Comparison of ENCODE assay signal across 8 cellular contexts in the genomic region with DNA sequence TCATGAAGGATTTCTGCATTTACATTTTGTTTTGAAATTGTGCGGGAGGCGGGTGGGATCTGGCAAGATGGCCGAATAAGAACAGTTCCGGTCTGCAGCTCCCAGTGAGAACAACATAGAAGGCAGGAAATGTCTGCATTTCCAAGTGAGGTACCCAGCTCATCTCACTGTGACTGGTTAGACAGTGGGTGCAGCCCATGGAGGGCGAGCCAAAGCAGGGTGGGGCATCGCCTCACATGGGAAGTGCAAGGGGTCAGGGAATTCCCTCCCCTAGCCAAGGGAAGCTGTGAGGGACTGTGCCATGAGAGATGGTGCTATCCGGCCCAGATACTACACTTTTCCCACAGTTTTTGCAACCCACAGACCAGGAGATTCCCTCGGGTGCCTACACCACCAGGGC.
DNase-seq lines count a peak whose midpoint lies in the region; ATAC-seq, FAIRE-seq and TF ChIP-seq lines count a peak whose summit lies in the region.
"Not testable (repeated sequence)": the region's sequence is repeated elsewhere in the genome, so short reads cannot be mapped to it uniquely, and the experiment has no call there.

No MANE protein-coding gene starts in this region.

- peaks cover 17% of the 10 kb centered on the region for H3K9me3 ChIP-seq in A549
- H3K9me3 ChIP-seq in adipocyte (ENCODE audit: control insufficient read depth, low read length); osteoblast (ENCODE audit: low read depth, low read length); thoracic aorta: not testable (repeated sequence)

- not testable (repeated sequence) for H3K36me3 ChIP-seq in GM23338 (ENCODE audit: insufficient read depth); adipocyte (ENCODE audit: control insufficient read depth, insufficient read depth, low read length, severe bottlenecking); osteoblast (ENCODE audit: insufficient read depth, low read length); thoracic aorta

- 93% methylated on average over 4 of the region's 8 CpGs for WGBS in A549 (ENCODE audit: missing lambda C conversion rate)

- not testable (repeated sequence) for H3K27me3 ChIP-seq in GM23338 (ENCODE audit: insufficient read depth); adipocyte (replicated peaks; ENCODE audit: control insufficient read depth, insufficient read depth, low read length); osteoblast (ENCODE audit: insufficient read depth, low read length); thoracic aorta (replicated peaks; ENCODE audit: insufficient read depth)

- FAIRE-seq in A549 (lab: Jason Lieb, UNC); RCC 7860 (lab: Jason Lieb, UNC): not testable (repeated sequence)

- not testable (repeated sequence) for H3K27me3 Mint-ChIP-seq in GM23338 (ENCODE audit: insufficient read depth, low read depth, poor library complexity)

- not testable (repeated sequence) for TF ChIP-seq POLR2A in A549 (IDR thresholded peaks at IDR 0.05; ENCODE audit: low read length)

- H3K4me1 Mint-ChIP-seq in GM23338 = not testable (repeated sequence)

- not testable (repeated sequence) for H2AFZ ChIP-seq in GM23338; osteoblast (ENCODE audit: low read length)

- peak overlapping the region; percentile 67 for H3K4me2 ChIP-seq in A549
- H3K4me2 ChIP-seq in GM23338; osteoblast (ENCODE audit: insufficient read depth, low read length): not testable (repeated sequence)

- H3K4me3 ChIP-seq in A549; GM23338; coronary artery; osteoblast (ENCODE audit: insufficient read depth, low read length); thoracic aorta: not testable (repeated sequence)
- peak overlapping the region; percentile 53 for H3K4me3 ChIP-seq in adipocyte (ENCODE audit: low read length)

- CTCF ChIA-PET in A549 (lab: Yijun Ruan, JAX) = interaction anchor here (2.1 kb wide), 1 partner anchor 1155 kb away, joined by 12 read pairs; no protein-coding TSS in a partner anchor

- H3K9me2 ChIP-seq in GM23338 (ENCODE audit: insufficient read depth) = not testable (repeated sequence)

- H3F3A ChIP-seq in GM23338 (replicated peaks; ENCODE audit: low read depth) = not testable (repeated sequence)

- not testable (repeated sequence) for H3K36me3 Mint-ChIP-seq in GM23338 (ENCODE audit: low read depth)

- H3K9me3 Mint-ChIP-seq in GM23338 = not testable (repeated sequence)

- TF ChIP-seq RAD21 in A549 (conservative IDR thresholded peaks at IDR 0.05 in 1 of 2, IDR thresholded peaks at IDR 0.05 in 1 of 2) = not testable (repeated sequence)

- not testable (repeated sequence) for H4K20me1 ChIP-seq in GM23338 (replicated peaks; ENCODE audit: insufficient read depth); osteoblast (ENCODE audit: insufficient read depth, low read length)

- TF ChIP-seq CTCF in A549 (IDR thresholded peaks at IDR 0.05); GM23338 (conservative IDR thresholded peaks at IDR 0.05; ENCODE audit: low read depth in 2 of 2); coronary artery (IDR thresholded peaks at IDR 0.05); osteoblast (IDR thresholded peaks at IDR 0.05; ENCODE audit: extremely low read depth, low read depth, low read length); thoracic aorta (IDR thresholded peaks at IDR 0.05): not testable (repeated sequence)

- H3K27ac Mint-ChIP-seq in GM23338 = 0 out of 2 replicates have a peak overlapping the region, but pooled peaks have one; percentile 14

- ATAC-seq in A549; GM23338; thoracic aorta (ENCODE audit: insufficient number of reproducible peaks, low FRiP score, low read depth): not testable (repeated sequence)

- not testable (repeated sequence) for H3K4me3 Mint-ChIP-seq in GM23338

- not testable (repeated sequence) for H3K79me2 ChIP-seq in GM23338 (replicated peaks; ENCODE audit: insufficient read depth); osteoblast (ENCODE audit: insufficient read depth, low read length)

- peak overlapping the region; percentile 96 to 97 for H3K27ac ChIP-seq in A549
- not testable (repeated sequence) for H3K27ac ChIP-seq in GM23338 (ENCODE audit: low read depth)
- H3K27ac ChIP-seq in coronary artery = peak overlapping the region; percentile 60 to 82
- H3K27ac ChIP-seq in osteoblast (ENCODE audit: low read depth, low read length) = peak overlapping the region; percentile 92
- peak overlapping the region; percentile 68 to 83 for H3K27ac ChIP-seq in thoracic aorta

- DNase-seq in A549 (ENCODE audit: low read depth in 1 of 2, low spot score in 1 of 2) = peak in 1 of 2 experiments; percentile 26
- DNase-seq in GM23338 (ENCODE audit: low spot score); adipocyte (ENCODE audit: low read depth); coronary artery (ENCODE audit: low spot score); osteoblast (ENCODE audit: insufficient read length, low spot score, missing footprints); thoracic aorta (ENCODE audit: low spot score): not testable (repeated sequence)
- peak; percentile 44 for DNase-seq in RCC 7860 (ENCODE audit: low spot score)
- peak; percentile 33 for DNase-seq in kidney tubule cell (ENCODE audit: low spot score)

- peak overlapping the region; percentile 67 for H3K9ac ChIP-seq in adipocyte (ENCODE audit: low read length)

- H3K4me1 ChIP-seq in A549 = peaks cover 36% of the 10 kb centered on the region
- not testable (repeated sequence) for H3K4me1 ChIP-seq in GM23338 (ENCODE audit: insufficient read depth)
- peaks cover 22% of the 10 kb centered on the region for H3K4me1 ChIP-seq in adipocyte (ENCODE audit: control insufficient read depth, insufficient read depth, low read length)
- H3K4me1 ChIP-seq in osteoblast (ENCODE audit: insufficient read depth, low read length) = peaks cover 28% of the 10 kb centered on the region
- H3K4me1 ChIP-seq in thoracic aorta (ENCODE audit: control insufficient read depth in 1 of 2, low read depth in 2 of 2) = peaks cover 26 to 40% of the 10 kb centered on the region in 2 donors

- POLR2A ChIA-PET in A549 (lab: Yijun Ruan, JAX) = not testable (repeated sequence)

- TF ChIP-seq EP300 in A549 (IDR thresholded peaks at IDR 0.05) = not testable (repeated sequence)
